In the genomic region with DNA sequence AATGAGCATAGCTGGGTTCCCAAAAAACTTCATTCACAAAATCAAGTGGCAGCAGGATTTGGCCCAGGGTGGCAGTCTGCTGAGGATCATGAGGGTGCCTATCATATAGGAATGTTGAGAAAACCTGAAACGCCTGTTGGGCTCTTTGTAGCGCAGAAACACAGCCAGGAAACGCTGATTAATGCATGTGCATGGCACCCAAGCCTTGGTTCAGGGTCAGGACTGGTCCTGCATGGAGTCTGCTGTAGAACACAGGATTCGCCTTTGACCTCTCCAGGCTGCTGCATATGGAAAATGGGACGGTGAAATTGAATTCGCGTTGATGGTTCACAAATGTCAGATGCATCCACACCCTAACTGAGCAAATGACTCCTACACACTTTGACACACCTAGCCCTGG, we compare ENCODE assay signal across 1 cellular context.
TF ChIP-seq lines count a peak whose summit lies in the region.

No MANE protein-coding gene starts in this region.

TF ChIP-seq in H1, 55 proteins besides CTCF, POLR2A, EP300 and RAD21 (continued from another document):
- TF ChIP-seq, protein P1, sequence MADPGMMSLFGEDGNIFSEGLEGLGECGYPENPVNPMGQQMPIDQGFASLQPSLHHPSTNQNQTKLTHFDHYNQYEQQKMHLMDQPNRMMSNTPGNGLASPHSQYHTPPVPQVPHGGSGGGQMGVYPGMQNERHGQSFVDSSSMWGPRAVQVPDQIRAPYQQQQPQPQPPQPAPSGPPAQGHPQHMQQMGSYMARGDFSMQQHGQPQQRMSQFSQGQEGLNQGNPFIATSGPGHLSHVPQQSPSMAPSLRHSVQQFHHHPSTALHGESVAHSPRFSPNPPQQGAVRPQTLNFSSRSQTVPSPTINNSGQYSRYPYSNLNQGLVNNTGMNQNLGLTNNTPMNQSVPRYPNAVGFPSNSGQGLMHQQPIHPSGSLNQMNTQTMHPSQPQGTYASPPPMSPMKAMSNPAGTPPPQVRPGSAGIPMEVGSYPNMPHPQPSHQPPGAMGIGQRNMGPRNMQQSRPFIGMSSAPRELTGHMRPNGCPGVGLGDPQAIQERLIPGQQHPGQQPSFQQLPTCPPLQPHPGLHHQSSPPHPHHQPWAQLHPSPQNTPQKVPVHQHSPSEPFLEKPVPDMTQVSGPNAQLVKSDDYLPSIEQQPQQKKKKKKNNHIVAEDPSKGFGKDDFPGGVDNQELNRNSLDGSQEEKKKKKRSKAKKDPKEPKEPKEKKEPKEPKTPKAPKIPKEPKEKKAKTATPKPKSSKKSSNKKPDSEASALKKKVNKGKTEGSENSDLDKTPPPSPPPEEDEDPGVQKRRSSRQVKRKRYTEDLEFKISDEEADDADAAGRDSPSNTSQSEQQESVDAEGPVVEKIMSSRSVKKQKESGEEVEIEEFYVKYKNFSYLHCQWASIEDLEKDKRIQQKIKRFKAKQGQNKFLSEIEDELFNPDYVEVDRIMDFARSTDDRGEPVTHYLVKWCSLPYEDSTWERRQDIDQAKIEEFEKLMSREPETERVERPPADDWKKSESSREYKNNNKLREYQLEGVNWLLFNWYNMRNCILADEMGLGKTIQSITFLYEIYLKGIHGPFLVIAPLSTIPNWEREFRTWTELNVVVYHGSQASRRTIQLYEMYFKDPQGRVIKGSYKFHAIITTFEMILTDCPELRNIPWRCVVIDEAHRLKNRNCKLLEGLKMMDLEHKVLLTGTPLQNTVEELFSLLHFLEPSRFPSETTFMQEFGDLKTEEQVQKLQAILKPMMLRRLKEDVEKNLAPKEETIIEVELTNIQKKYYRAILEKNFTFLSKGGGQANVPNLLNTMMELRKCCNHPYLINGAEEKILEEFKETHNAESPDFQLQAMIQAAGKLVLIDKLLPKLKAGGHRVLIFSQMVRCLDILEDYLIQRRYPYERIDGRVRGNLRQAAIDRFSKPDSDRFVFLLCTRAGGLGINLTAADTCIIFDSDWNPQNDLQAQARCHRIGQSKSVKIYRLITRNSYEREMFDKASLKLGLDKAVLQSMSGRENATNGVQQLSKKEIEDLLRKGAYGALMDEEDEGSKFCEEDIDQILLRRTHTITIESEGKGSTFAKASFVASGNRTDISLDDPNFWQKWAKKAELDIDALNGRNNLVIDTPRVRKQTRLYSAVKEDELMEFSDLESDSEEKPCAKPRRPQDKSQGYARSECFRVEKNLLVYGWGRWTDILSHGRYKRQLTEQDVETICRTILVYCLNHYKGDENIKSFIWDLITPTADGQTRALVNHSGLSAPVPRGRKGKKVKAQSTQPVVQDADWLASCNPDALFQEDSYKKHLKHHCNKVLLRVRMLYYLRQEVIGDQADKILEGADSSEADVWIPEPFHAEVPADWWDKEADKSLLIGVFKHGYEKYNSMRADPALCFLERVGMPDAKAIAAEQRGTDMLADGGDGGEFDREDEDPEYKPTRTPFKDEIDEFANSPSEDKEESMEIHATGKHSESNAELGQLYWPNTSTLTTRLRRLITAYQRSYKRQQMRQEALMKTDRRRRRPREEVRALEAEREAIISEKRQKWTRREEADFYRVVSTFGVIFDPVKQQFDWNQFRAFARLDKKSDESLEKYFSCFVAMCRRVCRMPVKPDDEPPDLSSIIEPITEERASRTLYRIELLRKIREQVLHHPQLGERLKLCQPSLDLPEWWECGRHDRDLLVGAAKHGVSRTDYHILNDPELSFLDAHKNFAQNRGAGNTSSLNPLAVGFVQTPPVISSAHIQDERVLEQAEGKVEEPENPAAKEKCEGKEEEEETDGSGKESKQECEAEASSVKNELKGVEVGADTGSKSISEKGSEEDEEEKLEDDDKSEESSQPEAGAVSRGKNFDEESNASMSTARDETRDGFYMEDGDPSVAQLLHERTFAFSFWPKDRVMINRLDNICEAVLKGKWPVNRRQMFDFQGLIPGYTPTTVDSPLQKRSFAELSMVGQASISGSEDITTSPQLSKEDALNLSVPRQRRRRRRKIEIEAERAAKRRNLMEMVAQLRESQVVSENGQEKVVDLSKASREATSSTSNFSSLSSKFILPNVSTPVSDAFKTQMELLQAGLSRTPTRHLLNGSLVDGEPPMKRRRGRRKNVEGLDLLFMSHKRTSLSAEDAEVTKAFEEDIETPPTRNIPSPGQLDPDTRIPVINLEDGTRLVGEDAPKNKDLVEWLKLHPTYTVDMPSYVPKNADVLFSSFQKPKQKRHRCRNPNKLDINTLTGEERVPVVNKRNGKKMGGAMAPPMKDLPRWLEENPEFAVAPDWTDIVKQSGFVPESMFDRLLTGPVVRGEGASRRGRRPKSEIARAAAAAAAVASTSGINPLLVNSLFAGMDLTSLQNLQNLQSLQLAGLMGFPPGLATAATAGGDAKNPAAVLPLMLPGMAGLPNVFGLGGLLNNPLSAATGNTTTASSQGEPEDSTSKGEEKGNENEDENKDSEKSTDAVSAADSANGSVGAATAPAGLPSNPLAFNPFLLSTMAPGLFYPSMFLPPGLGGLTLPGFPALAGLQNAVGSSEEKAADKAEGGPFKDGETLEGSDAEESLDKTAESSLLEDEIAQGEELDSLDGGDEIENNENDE (IDR thresholded peaks at IDR 0.05; ENCODE audit: insufficient replicate concordance, low read length): no peak
